8 cellular contexts compared by ENCODE assay signal in the genomic region with DNA sequence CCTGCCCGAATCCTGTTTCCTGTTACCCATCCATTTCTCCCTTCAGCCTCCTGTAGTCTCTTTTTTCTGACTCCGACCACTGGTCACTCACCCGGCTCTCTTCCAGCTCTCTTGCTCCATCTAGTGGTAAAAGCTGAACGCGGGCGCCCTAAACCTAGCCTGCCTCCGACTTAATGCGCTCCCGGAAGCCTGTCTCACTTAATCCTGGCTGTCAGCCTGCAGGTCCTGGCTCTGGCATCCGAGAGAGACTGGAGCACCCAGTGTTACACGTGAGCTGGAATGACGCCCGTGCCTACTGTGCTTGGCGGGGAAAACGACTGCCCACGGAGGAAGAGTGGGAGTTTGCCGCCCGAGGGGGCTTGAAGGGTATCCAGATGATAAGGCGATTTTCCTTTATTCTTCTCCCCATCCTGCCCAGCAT. TPM values are rescaled to one million over a fixed set of nuclear protein-coding genes. Genes with fewer than 3 reads are reported as not detected.
A peak's percentile ranks its signal among the peaks of the same experiment; 100 is the strongest.
DNase-seq lines count a peak whose midpoint lies in the region; ATAC-seq, FAIRE-seq and TF ChIP-seq lines count a peak whose summit lies in the region.

No MANE protein-coding gene starts in this region.

- peaks cover 15% of the 10 kb centered on the region for H3K36me3 ChIP-seq in astrocyte (ENCODE audit: insufficient read depth, low read length)

- peak overlapping the region; percentile 28 for H3K4me2 ChIP-seq in astrocyte (ENCODE audit: low read length)

- no peak overlapping the region for H3K4me3 Mint-ChIP-seq in astrocyte (ENCODE audit: unreplicated experiment)

- H3K9me3 Mint-ChIP-seq in astrocyte (ENCODE audit: unreplicated experiment), result no peaks in the 10 kb centered on the region

- no peak overlapping the region for H2AFZ ChIP-seq in astrocyte (ENCODE audit: low read depth, low read length)

- no peak overlapping the region for H3K4me3 ChIP-seq in astrocyte (ENCODE audit: insufficient read depth, low read depth, low read length)

- no peak overlapping the region for H3K27ac ChIP-seq in astrocyte (ENCODE audit: low read depth, low read length)

- no peaks in the 10 kb centered on the region for H3K27me3 ChIP-seq in astrocyte (ENCODE audit: insufficient read depth, low read length)

- H3K27ac Mint-ChIP-seq in astrocyte (ENCODE audit: unreplicated experiment), result no peak overlapping the region

- no peak overlapping the region for H3K9ac ChIP-seq in astrocyte (ENCODE audit: low read length)

- DNase-seq in activated gamma-delta T cell treated with Interleukin-2 at 50 U/mL for 16 hours (peak; percentile 63), activated gamma-delta T cell (lab: John Stamatoyannopoulos, UW) (no peak), NCI-H187 (lab: John Stamatoyannopoulos, UW) (peak; percentile 14 to 49), T-helper 9 cell (peak; percentile 50), astrocyte (ENCODE audit: low read depth) (peak; percentile 44), hippocampal formation (lab: John Stamatoyannopoulos, UW) (peak; percentile 61 to 72), smooth muscle cell of the brain vasculature (ENCODE audit: low read depth, low spot score) (peak; percentile 43)

- peaks cover 3% of the 10 kb centered on the region for H3K4me1 Mint-ChIP-seq in astrocyte (ENCODE audit: low read depth, unreplicated experiment)

- no peak for FAIRE-seq in astrocyte (lab: Jason Lieb, UNC)

- no peaks in the 10 kb centered on the region for H3K27me3 Mint-ChIP-seq in astrocyte (ENCODE audit: low read depth, unreplicated experiment)

- no peaks in the 10 kb centered on the region for H3K9me3 ChIP-seq in astrocyte (ENCODE audit: insufficient read depth, low read depth, low read length)

- peaks cover 7% of the 10 kb centered on the region for H3K4me1 ChIP-seq in astrocyte (ENCODE audit: insufficient read depth, low read length)

- peak; percentile 86 for ATAC-seq in HG02870 (IDR thresholded peaks at IDR 0.05; ENCODE audit: unreplicated experiment)

- peak; percentile 87 for TF ChIP-seq CTCF in astrocyte (IDR thresholded peaks at IDR 0.05; ENCODE audit: insufficient read depth, low read depth, low read length)

- H3K79me2 ChIP-seq in astrocyte (ENCODE audit: insufficient read depth, low read length), result no peaks in the 10 kb centered on the region

- H4K20me1 ChIP-seq in astrocyte (ENCODE audit: insufficient read depth, low read length), result peaks cover 8% of the 10 kb centered on the region

- H3K36me3 Mint-ChIP-seq in astrocyte (ENCODE audit: low read depth, unreplicated experiment), result peaks cover 12% of the 10 kb centered on the region

RNA-seq across cellular contexts. Expression of a gene that starts 10.3 kb away (rescaled TPM):
- 87.8 and 96.0 TPM in 2 replicates for total RNA-seq in astrocyte

RNA-seq across cellular contexts. Expression of a gene that starts 18.4 kb away (rescaled TPM):
- total RNA-seq in astrocyte, result not detected in 2 replicates

RNA-seq across cellular contexts. Expression of a gene that starts 22.8 kb away (rescaled TPM):
- 160 and 180 TPM in 2 replicates for total RNA-seq in astrocyte

RNA-seq across cellular contexts. Expression of a gene that starts 23.1 kb away (rescaled TPM):
- total RNA-seq in astrocyte, result 69.2 and 72.7 TPM in 2 replicates

RNA-seq across cellular contexts. Expression of a gene that starts 31.9 kb away (rescaled TPM):
- total RNA-seq in astrocyte, result not detected in 2 replicates
